In genomic region chr3:59690886-59691285, GRCh38 we compare ENCODE assay signal across 20 cellular contexts.
"Had no signal": no experiment of that assay in that cellular context is flagged by ENCODE, and none has a peak within 500 bp of the region (broad histone marks: within the 10 kb centered on the region; RNA-seq: fewer than 3 reads in every experiment).

No MANE protein-coding gene starts in this region.

- H3K4me3 ChIP-seq: MG63, SJSA1, SK-N-MC had no signal

- H3K36me3 ChIP-seq: MG63, SJSA1 had no signal

- H3K9me3 ChIP-seq: MG63, SJSA1 had no signal

- H3K27me3 ChIP-seq: MG63, SJSA1 had no signal

- H3K4me1 ChIP-seq: SJSA1 had no signal

- DNase-seq: KBM-7, MG63, NCI-H1092, NCI-H1105 treated with DMSO at 0.1 percent for 48 hours, NCI-H1436, NCI-H187, NCI-H2029, NCI-H2081 treated with DMSO at 0.1 percent for 48 hours, NCI-H2171, NCI-H226, NCI-H446, NCI-H510A, NCI-H524 treated with DMSO at 0.1 percent for 48 hours, NCI-H69, NCI-H774, Right ventricle myocardium superior, RPMI8226, SIG-M5 had no signal
